Comparison of ENCODE assay signal across 15 cellular contexts in the genomic region with DNA sequence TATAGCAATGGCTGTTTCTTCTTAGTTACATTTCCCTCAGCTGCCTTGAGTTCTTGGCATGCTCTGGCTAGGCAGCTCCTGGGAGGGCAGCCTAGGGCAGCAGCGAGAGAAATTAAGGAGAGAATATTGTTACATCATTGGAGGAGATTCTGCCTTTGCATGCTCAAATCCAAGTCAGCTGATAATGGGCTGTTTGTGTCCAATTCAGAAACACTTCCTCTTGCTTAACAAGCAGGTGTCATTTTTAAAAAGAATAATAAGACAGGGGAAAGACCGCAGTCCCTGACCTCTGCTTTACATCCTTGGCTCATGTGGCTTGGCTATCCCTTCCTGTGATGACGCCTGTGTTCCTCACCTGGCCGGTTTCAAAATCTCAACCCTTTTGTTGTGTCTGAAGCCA.
DNase-seq lines count a peak whose midpoint lies in the region; ATAC-seq, FAIRE-seq and TF ChIP-seq lines count a peak whose summit lies in the region.
"Had no signal": no experiment of that assay in that cellular context is flagged by ENCODE, and none has a peak within 500 bp of the region (broad histone marks: within the 10 kb centered on the region; RNA-seq: fewer than 3 reads in every experiment).

No MANE protein-coding gene starts in this region.

- no peaks in the 10 kb centered on the region for H3K9me3 ChIP-seq in adrenal gland (replicated peaks in 1 of 3)
- H3K9me3 ChIP-seq in mucosa of descending colon: no peaks in the 10 kb centered on the region
- H3K9me3 ChIP-seq: gastroesophageal sphincter had no signal

- BruUV-seq in Calu3 (replicated peaks; lab: Mats Ljungman, UMichigan): no TSS peak

- peaks cover 0 to 71% of the 10 kb centered on the region in 2 donors for H3K36me3 ChIP-seq in adrenal gland (replicated peaks in 1 of 2)
- H3K36me3 ChIP-seq in mucosa of descending colon (ENCODE audit: low read depth): peaks cover 9% of the 10 kb centered on the region

- peak overlapping the region in 3 of 5 donors; percentile 30 to 92 (median 43) for H3K27ac ChIP-seq in adrenal gland
- H3K27ac ChIP-seq: gastroesophageal sphincter had no signal

- no peak for TF ChIP-seq CTCF in adrenal gland (IDR thresholded peaks at IDR 0.05)
- no peak for TF ChIP-seq CTCF in mucosa of descending colon (IDR thresholded peaks at IDR 0.05)
- TF ChIP-seq CTCF in Calu3 (IDR thresholded peaks at IDR 0.05; ENCODE audit: unreplicated experiment): no peak

- no peak overlapping the region for H3K4me3 ChIP-seq in adrenal gland
- no peak overlapping the region for H3K4me3 ChIP-seq in mucosa of descending colon
- H3K4me3 ChIP-seq: gastroesophageal sphincter had no signal

- H3K4me1 ChIP-seq in adrenal gland (replicated peaks in 1 of 2) (peaks cover 16 to 32% of the 10 kb centered on the region in 2 donors), mucosa of descending colon (ENCODE audit: low read depth) (no peaks in the 10 kb centered on the region)
- H3K4me1 ChIP-seq: gastroesophageal sphincter had no signal

- H3K4me3 Mint-ChIP-seq in activated T-helper 2 cell treated with anti-CD3 and anti-CD28 coated beads, Interferon-gamma antibody, Interleukin-2, Interleukin-4, amounts not matched to agents 10 μg/mL and 5 μg/mL and 100 μg/mL, durations not matched to agents 14 hours and 24 hours and 36 hours (ENCODE audit: low read depth): no peak overlapping the region
- H3K4me3 Mint-ChIP-seq in Calu3 (ENCODE audit: low read depth, unreplicated experiment): no peak overlapping the region
- H3K4me3 Mint-ChIP-seq: effector memory CD8-positive, alpha-beta T cell had no signal

- H3K4me1 Mint-ChIP-seq in activated T-helper 2 cell treated with anti-CD3 and anti-CD28 coated beads, Interferon-gamma antibody, Interleukin-2, Interleukin-4, amounts not matched to agents 10 μg/mL and 5 μg/mL and 100 μg/mL, durations not matched to agents 14 hours and 24 hours and 36 hours (ENCODE audit: low read depth): peaks cover 3% of the 10 kb centered on the region
- H3K4me1 Mint-ChIP-seq in Calu3 (ENCODE audit: low read depth, unreplicated experiment): no peaks in the 10 kb centered on the region

- H3K27ac Mint-ChIP-seq in activated T-helper 2 cell treated with anti-CD3 and anti-CD28 coated beads, Interferon-gamma antibody, Interleukin-2, Interleukin-4, amounts not matched to agents 10 μg/mL and 5 μg/mL and 100 μg/mL, durations not matched to agents 14 hours and 24 hours and 36 hours: no peak overlapping the region
- no peak overlapping the region for H3K27ac Mint-ChIP-seq in Calu3 (ENCODE audit: unreplicated experiment)

- no peak for TF ChIP-seq POLR2A in GM12891 (IDR thresholded peaks at IDR 0.05; ENCODE audit: low read depth, low read length)
- TF ChIP-seq POLR2A in adrenal gland (IDR thresholded peaks at IDR 0.05): no peak

- no peaks in the 10 kb centered on the region for H3K27me3 Mint-ChIP-seq in activated T-helper 2 cell treated with anti-CD3 and anti-CD28 coated beads, Interferon-gamma antibody, Interleukin-2, Interleukin-4, amounts not matched to agents 10 μg/mL and 5 μg/mL and 100 μg/mL, durations not matched to agents 14 hours and 24 hours and 36 hours (ENCODE audit: low read depth)
- H3K27me3 Mint-ChIP-seq in Calu3 (ENCODE audit: unreplicated experiment): no peaks in the 10 kb centered on the region
- H3K27me3 Mint-ChIP-seq: effector memory CD8-positive, alpha-beta T cell had no signal

- CTCF ChIA-PET in Calu3 (lab: Charles Lee): no interaction called here

- WGBS in adrenal gland, 4 donors: 43 to 56% (median 53%) methylated on average over 4 of the region's 4 CpGs

- no peak for DNase-seq in GM12891 (ENCODE audit: insufficient read length, low spot score)
- DNase-seq in adrenal gland: peak in 2 of 7 donors; percentile 20 to 30
- DNase-seq in mucosa of descending colon: no peak
- no peak for DNase-seq in activated T-helper 2 cell treated with anti-CD3 and anti-CD28 coated beads, Interferon-gamma antibody, Interleukin-2, Interleukin-4, amounts not matched to agents 10 μg/mL and 5 μg/mL and 100 μg/mL, durations not matched to agents 14 hours and 24 hours and 36 hours (ENCODE audit: low spot score)
- no peak for DNase-seq in dedifferentiated amniotic fluid mesenchymal stem cell (ENCODE audit: extremely low spot score)
- DNase-seq in Calu3: no peak
- DNase-seq: activated naive CD4-positive, alpha-beta T cell; DMS153; effector memory CD8-positive, alpha-beta T cell; NCI-H2029; NCI-H748 treated with DMSO at 0.1 percent for 48 hours had no signal

- ATAC-seq in HG02623 (IDR thresholded peaks at IDR 0.05; ENCODE audit: unreplicated experiment) (peak; percentile 47), mucosa of descending colon (peak; percentile 22), GM18511 (IDR thresholded peaks at IDR 0.05; ENCODE audit: unreplicated experiment) (no peak)
- ATAC-seq: effector memory CD8-positive, alpha-beta T cell; gastroesophageal sphincter had no signal

- no peaks in the 10 kb centered on the region for H3K27me3 ChIP-seq in adrenal gland
- H3K27me3 ChIP-seq: gastroesophageal sphincter had no signal

- peaks cover 29% of the 10 kb centered on the region for H3K36me3 Mint-ChIP-seq in activated T-helper 2 cell treated with anti-CD3 and anti-CD28 coated beads, Interferon-gamma antibody, Interleukin-2, Interleukin-4, amounts not matched to agents 10 μg/mL and 5 μg/mL and 100 μg/mL, durations not matched to agents 14 hours and 24 hours and 36 hours (ENCODE audit: low read depth)
- peaks cover 51% of the 10 kb centered on the region for H3K36me3 Mint-ChIP-seq in Calu3 (ENCODE audit: insufficient read depth, unreplicated experiment)

- H3K9me3 Mint-ChIP-seq in activated T-helper 2 cell treated with anti-CD3 and anti-CD28 coated beads, Interferon-gamma antibody, Interleukin-2, Interleukin-4, amounts not matched to agents 10 μg/mL and 5 μg/mL and 100 μg/mL, durations not matched to agents 14 hours and 24 hours and 36 hours: no peaks in the 10 kb centered on the region
- no peaks in the 10 kb centered on the region for H3K9me3 Mint-ChIP-seq in Calu3 (ENCODE audit: low read depth, unreplicated experiment)
- H3K9me3 Mint-ChIP-seq: effector memory CD8-positive, alpha-beta T cell had no signal

- intact Hi-C loops in adrenal gland (cut with DNase I) (no loop called here), mucosa of descending colon (cut with DNase I, micrococcal nuclease) (no loop called here), Calu3 (cut with micrococcal nuclease; ENCODE audit: unreplicated experiment) (no loop called here)
- intact Hi-C loops in activated T-helper 2 cell treated with anti-CD3 and anti-CD28 coated beads, Interferon-gamma antibody, Interleukin-2, Interleukin-4, amounts not matched to agents 10 μg/mL and 5 μg/mL and 100 μg/mL, durations not matched to agents 14 hours and 24 hours and 36 hours (cut with micrococcal nuclease): no loop called here

- peak; percentile 54 for FAIRE-seq in GM12891 (lab: Jason Lieb, UNC)
- FAIRE-seq: TTC549 had no signal

TF ChIP-seq in GM12891, 5 proteins besides CTCF, POLR2A, EP300 and RAD21:
- TF ChIP-seq POU2F2 (IDR thresholded peaks at IDR 0.05; ENCODE audit: low read depth, low read length) (no peak), SPI1 (IDR thresholded peaks at IDR 0.05; ENCODE audit: low read depth, low read length) (peak; percentile 55)
